ENCODE assay signal across 1 cellular context in the genomic region with DNA sequence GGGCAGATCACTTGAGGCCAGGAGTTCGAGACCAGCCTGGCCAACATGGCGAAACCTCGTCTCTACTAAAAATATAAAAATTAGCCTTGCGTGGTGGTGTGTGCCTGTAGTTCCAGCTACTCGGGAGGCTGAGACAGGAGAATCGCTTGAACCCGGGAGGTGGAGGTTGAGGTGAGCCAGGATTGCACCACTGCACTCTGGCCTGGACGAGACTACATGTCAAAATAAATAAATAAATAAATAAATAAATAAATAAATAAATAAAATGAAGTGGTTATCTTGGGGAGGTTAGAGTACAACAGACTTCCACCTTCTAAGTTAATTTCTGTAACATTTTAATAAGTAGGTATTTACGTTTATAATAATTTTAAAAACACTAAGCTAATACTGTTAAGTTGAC. TPM values are rescaled to one million over a fixed set of nuclear protein-coding genes. Genes with fewer than 3 reads are reported as not detected.
"Had no signal": no experiment of that assay in that cellular context is flagged by ENCODE, and none has a peak within 500 bp of the region (broad histone marks: within the 10 kb centered on the region; RNA-seq: fewer than 3 reads in every experiment).

No MANE protein-coding gene starts in this region.

RNA-seq across cellular contexts. Expression of gene ZNF503, which starts 31.7 kb away (rescaled TPM):
- polyA plus RNA-seq: naive thymus-derived CD8-positive, alpha-beta T cell had no signal
